ENCODE assay signal across 25 cellular contexts in the genomic region with DNA sequence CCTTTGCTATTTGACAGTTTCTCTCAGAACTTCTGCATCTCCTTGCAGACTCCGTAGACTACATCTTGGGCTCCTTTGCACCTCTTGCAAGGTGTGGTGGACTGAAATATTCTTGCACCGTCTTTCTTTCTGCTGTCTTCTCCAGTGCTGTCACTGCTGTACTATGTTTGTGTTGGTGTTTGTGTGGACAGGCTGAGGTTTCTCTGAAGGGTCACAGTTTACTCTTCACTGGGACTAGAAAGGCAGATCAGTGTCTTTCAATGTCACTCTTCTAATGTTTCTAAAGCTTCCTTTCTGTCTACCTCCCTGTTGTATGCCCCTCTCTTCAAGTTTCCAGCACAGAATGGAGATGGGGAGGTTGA.
"Had no signal": no experiment of that assay in that cellular context is flagged by ENCODE, and none has a peak within 500 bp of the region (broad histone marks: within the 10 kb centered on the region; RNA-seq: fewer than 3 reads in every experiment).

No MANE protein-coding gene starts in this region.

- H3K9me3 ChIP-seq: colonic mucosa, gastrocnemius medialis, lower lobe of right lung, mucosa of descending colon had no signal

- H3K9me3 Mint-ChIP-seq: effector memory CD8-positive, alpha-beta T cell had no signal

- H3K4me3 ChIP-seq: colonic mucosa, esophagus squamous epithelium, gastrocnemius medialis, heart left ventricle, left ventricle myocardium inferior, lower lobe of right lung, mucosa of descending colon had no signal

- H3K4me1 ChIP-seq: colonic mucosa, esophagus squamous epithelium, gastrocnemius medialis, heart left ventricle, left ventricle myocardium inferior, lower lobe of right lung had no signal

- H3K36me3 Mint-ChIP-seq: mesothelial cell of epicardium, naive B cell had no signal

- FAIRE-seq: endometrium, islet of Langerhans, keratinocyte had no signal

- H3K27ac Mint-ChIP-seq: dendritic cell treated with granulocyte-macrophage colony-stimulating factor and Interleukin-4, amounts not matched to agents 40 ng/mL and 50 ng/mL, for 4 days; effector memory CD8-positive, alpha-beta T cell; endodermal cell; mesothelial cell of epicardium; naive B cell had no signal

- H3K36me3 ChIP-seq: colonic mucosa, esophagus squamous epithelium, gastrocnemius medialis, heart left ventricle, left ventricle myocardium inferior, lower lobe of right lung had no signal

- ATAC-seq: effector memory CD8-positive, alpha-beta T cell; esophagus mucosa; gastrocnemius medialis; heart left ventricle; left cardiac atrium; lower lobe of right lung; naive thymus-derived CD8-positive, alpha-beta T cell had no signal

- H3K27me3 ChIP-seq: colonic mucosa, esophagus squamous epithelium, gastrocnemius medialis, heart left ventricle had no signal

- H3K27me3 Mint-ChIP-seq: dendritic cell treated with granulocyte-macrophage colony-stimulating factor and Interleukin-4, amounts not matched to agents 40 ng/mL and 50 ng/mL, for 4 days had no signal

- DNase-seq: colonic mucosa; cortex of kidney; effector CD8-positive, alpha-beta T cell; effector memory CD8-positive, alpha-beta T cell; endodermal cell; erythroblast; esophagus squamous epithelium; foreskin fibroblast; foreskin melanocyte; gastrocnemius medialis; heart left ventricle; hippocampal formation; left cardiac atrium; left ventricle myocardium inferior; lower lobe of right lung; mucosa of descending colon; naive B cell; naive thymus-derived CD8-positive, alpha-beta T cell had no signal

- H3K4me3 Mint-ChIP-seq: dendritic cell treated with granulocyte-macrophage colony-stimulating factor and Interleukin-4, amounts not matched to agents 40 ng/mL and 50 ng/mL, for 4 days; effector memory CD8-positive, alpha-beta T cell; endodermal cell; mesothelial cell of epicardium; naive B cell; naive thymus-derived CD8-positive, alpha-beta T cell had no signal

- H3K27ac ChIP-seq: colonic mucosa, epithelial cell of prostate, esophagus squamous epithelium, gastrocnemius medialis, heart left ventricle, left ventricle myocardium inferior, lower lobe of right lung had no signal

- H3K4me1 Mint-ChIP-seq: mesothelial cell of epicardium, naive B cell had no signal
